8 cellular contexts compared by ENCODE assay signal in genomic region chr13:27960362-27961226, GRCh38. TPM values are rescaled to one million over a fixed set of nuclear protein-coding genes. Genes with fewer than 3 reads are reported as not detected.
DNase-seq lines count a peak whose midpoint lies in the region; ATAC-seq, FAIRE-seq and TF ChIP-seq lines count a peak whose summit lies in the region.

No MANE protein-coding gene starts in this region.

- peaks cover 37% of the 10 kb centered on the region for H3K4me1 Mint-ChIP-seq in WTC11

- CTCF ChIA-PET in WTC11 (lab: Charles Lee) = interaction anchor here (0.5 to 3.6 kb wide), 31 partner anchors 9 to 599 kb away, joined by 3 to 46 read pairs (median 5); partner anchors contain the start of genes CDX2 and PDX1

- peak; percentile 68 to 82 for DNase-seq in NCI-H524 (lab: John Stamatoyannopoulos, UW)
- no peak for DNase-seq in NCI-H524 treated with DMSO at 0.1 percent for 48 hours (lab: John Stamatoyannopoulos, UW)
- peak; percentile 15 to 24 for DNase-seq in Kasumi-1 (lab: John Stamatoyannopoulos, UW)
- DNase-seq in WTC11 (ENCODE audit: low spot score) = peak; percentile 89
- peak; percentile 30 to 34 for DNase-seq in frontal cortex (ENCODE audit: low spot score in 2 of 2)
- DNase-seq in pancreas = peak; percentile 86 to 95 (median 88)
- no peak for DNase-seq in HTR-8/SVneo (ENCODE audit: insufficient read length, low spot score)

- H3K27me3 ChIP-seq in pancreas = no peaks in the 10 kb centered on the region

- H3K4me3 Mint-ChIP-seq in WTC11 = peak overlapping the region; percentile 56

- no peak for FAIRE-seq in frontal cortex (lab: Jason Lieb, UNC)
- FAIRE-seq in pancreas (lab: Jason Lieb, UNC) = no peak
- FAIRE-seq in HTR-8/SVneo (lab: Jason Lieb, UNC) = no peak

- H3K36me3 Mint-ChIP-seq in WTC11 = no peaks in the 10 kb centered on the region

- no peak overlapping the region for H3K27ac Mint-ChIP-seq in WTC11

- TF ChIP-seq CTCF in WTC11 (IDR thresholded peaks at IDR 0.05) (peak; percentile 55), pancreas (IDR thresholded peaks at IDR 0.05) (peak; percentile 31 to 69 (median 60))

- POLR2A ChIA-PET in WTC11 (lab: Charles Lee) = no interaction called here

- H3K4me3 ChIP-seq in pancreas = peak overlapping the region; percentile 20 to 62 (median 36)

- intact Hi-C loops in pancreas (cut with DNase I) = no loop called here

- no peaks in the 10 kb centered on the region for H3K9me3 ChIP-seq in pancreas

- 0 to 1% methylated on average over 60 to 73 of the region's 73 CpGs for WGBS in pancreas, 2 donors

- peaks cover 11 to 30% (median 27%) of the 10 kb centered on the region in 3 donors for H3K4me1 ChIP-seq in pancreas

- no peaks in the 10 kb centered on the region for H3K36me3 ChIP-seq in pancreas

- ATAC-seq in WTC11 = peak; percentile 76
- ATAC-seq in pancreas = peak; percentile 92 to 95 (median 94)
- no peak for ATAC-seq in HG03439 (IDR thresholded peaks at IDR 0.05; ENCODE audit: unreplicated experiment)

- H3K27ac ChIP-seq in pancreas = peak overlapping the region; percentile 72 to 91 (median 83)

- no peaks in the 10 kb centered on the region for H3K9me3 Mint-ChIP-seq in WTC11

- H3K27me3 Mint-ChIP-seq in WTC11 (ENCODE audit: low read depth) = peaks cover 100% of the 10 kb centered on the region

TF ChIP-seq in WTC11, 78 proteins besides CTCF, POLR2A, EP300 and RAD21:
- TF ChIP-seq, protein P1, sequence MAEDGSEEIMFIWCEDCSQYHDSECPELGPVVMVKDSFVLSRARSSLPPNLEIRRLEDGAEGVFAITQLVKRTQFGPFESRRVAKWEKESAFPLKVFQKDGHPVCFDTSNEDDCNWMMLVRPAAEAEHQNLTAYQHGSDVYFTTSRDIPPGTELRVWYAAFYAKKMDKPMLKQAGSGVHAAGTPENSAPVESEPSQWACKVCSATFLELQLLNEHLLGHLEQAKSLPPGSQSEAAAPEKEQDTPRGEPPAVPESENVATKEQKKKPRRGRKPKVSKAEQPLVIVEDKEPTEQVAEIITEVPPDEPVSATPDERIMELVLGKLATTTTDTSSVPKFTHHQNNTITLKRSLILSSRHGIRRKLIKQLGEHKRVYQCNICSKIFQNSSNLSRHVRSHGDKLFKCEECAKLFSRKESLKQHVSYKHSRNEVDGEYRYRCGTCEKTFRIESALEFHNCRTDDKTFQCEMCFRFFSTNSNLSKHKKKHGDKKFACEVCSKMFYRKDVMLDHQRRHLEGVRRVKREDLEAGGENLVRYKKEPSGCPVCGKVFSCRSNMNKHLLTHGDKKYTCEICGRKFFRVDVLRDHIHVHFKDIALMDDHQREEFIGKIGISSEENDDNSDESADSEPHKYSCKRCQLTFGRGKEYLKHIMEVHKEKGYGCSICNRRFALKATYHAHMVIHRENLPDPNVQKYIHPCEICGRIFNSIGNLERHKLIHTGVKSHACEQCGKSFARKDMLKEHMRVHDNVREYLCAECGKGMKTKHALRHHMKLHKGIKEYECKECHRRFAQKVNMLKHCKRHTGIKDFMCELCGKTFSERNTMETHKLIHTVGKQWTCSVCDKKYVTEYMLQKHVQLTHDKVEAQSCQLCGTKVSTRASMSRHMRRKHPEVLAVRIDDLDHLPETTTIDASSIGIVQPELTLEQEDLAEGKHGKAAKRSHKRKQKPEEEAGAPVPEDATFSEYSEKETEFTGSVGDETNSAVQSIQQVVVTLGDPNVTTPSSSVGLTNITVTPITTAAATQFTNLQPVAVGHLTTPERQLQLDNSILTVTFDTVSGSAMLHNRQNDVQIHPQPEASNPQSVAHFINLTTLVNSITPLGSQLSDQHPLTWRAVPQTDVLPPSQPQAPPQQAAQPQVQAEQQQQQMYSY (CRISPR knock-in tag; IDR thresholded peaks at IDR 0.05) = no peak
- TF ChIP-seq GABPB1 (CRISPR knock-in tag; IDR thresholded peaks at IDR 0.05) (peak; percentile 63; the same call in 1 of the 2 replicates), AFF4 (CRISPR knock-in tag; IDR thresholded peaks at IDR 0.05; ENCODE audit: borderline replicate concordance) (no peak), MAX (CRISPR knock-in tag; IDR thresholded peaks at IDR 0.05) (peak; percentile 31; the same call in 1 of the 2 replicates)

RNA-seq across cellular contexts. Expression of gene CDX2, which starts 8.5 kb away (rescaled TPM):
- total RNA-seq in WTC11 (2021) (0.09 to 0.44 TPM (median 0.11 TPM) in 3 replicates), frontal cortex (not detected), pancreas (1 to 10 TPM; 2.8 to 6.0 (median 4.8) TPM)
- 1 to 10 TPM; 3.5 to 6.9 TPM for polyA plus RNA-seq in pancreas

RNA-seq across cellular contexts. Expression of gene URAD, which starts 27.9 kb away (rescaled TPM):
- total RNA-seq in WTC11 (2021) = not detected in 3 replicates
- total RNA-seq in frontal cortex = not detected
- total RNA-seq in pancreas = not detected
- under 1 TPM in 1 of 2 donors, not detected in 1; 0.31 TPM for polyA plus RNA-seq in pancreas

RNA-seq across cellular contexts. Expression of gene PDX1, which starts 40.8 kb away (rescaled TPM):
- total RNA-seq in WTC11 (2021) (not detected in 3 replicates), frontal cortex (not detected), pancreas (10 to 100 TPM in 5 of 6 donors, 1 to 10 TPM in 1; 8.0 to 17.1 (median 12.3) TPM)
- polyA plus RNA-seq in pancreas = 10 to 100 TPM; 15.7 to 26.1 TPM

Comparison
In these comparisons a context has a peak if more than half of its experiments do, and no peak if none do; other contexts are left out.
1. DNase-seq: peak in NCI-H524 (2 of 2), Kasumi-1 (2 of 2), WTC11 (single experiment), frontal cortex (2 of 2) and pancreas (6 of 6); none in NCI-H524 treated with DMSO at 0.1 percent for 48 hours (single experiment) and HTR-8/SVneo (single experiment).